8 cellular contexts compared by ENCODE assay signal in the genomic region with DNA sequence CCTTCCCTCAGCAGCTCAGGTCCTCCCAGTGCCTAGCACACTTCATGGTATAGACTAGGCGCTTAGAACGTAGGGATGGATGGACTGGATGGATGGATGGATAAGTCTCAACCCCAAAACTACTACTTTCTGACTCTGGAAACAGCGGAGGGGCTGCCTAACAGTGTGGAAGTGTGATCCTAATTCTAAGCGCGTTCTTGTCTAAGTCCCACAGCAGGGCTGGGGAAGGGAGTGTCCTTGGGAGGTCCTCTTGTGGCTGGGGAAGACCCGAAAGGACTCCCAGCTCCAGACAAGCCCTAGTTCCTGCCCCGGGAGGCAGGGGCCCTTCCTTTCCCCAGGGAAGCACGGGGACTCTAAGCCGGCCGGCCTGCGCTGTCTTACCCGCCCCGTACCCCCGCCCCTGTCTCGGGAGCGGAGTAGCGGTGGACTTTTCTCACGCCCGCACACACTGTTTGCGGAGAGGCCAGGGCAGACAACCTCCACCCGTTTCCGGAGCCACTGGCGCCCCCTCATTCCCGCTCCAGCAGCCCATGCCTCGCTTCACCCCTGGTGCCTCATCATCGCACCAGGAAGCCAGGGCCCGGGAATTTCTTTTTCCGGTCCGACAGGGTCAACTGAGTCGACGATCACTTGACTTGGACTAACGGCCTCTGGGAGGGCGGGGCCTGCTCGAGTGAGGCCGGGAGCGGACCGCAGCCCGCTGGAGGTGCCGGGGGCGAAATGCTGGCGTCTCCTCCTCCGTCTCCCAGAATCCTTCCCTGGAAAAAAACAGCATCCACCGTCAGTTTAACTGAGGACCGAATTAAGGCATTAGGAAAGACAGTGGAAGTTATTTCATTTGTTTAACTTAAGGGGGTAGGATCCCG.
A peak's percentile ranks its signal among the peaks of the same experiment; 100 is the strongest.
DNase-seq lines count a peak whose midpoint lies in the region; ATAC-seq, FAIRE-seq and TF ChIP-seq lines count a peak whose summit lies in the region.

No MANE protein-coding gene starts in this region.

- TF ChIP-seq CTCF in GM13977 (IDR thresholded peaks at IDR 0.05; ENCODE audit: extremely low read depth, insufficient read depth, missing control alignments) (no peak), epithelial cell of proximal tubule (conservative IDR thresholded peaks at IDR 0.05; ENCODE audit: low read depth, low read length) (no peak), mesothelial cell of epicardium (IDR thresholded peaks at IDR 0.05; ENCODE audit: unreplicated experiment) (no peak)

- peak; percentile 48 for FAIRE-seq in A204.1 (lab: Jason Lieb, UNC)

- no peaks in the 10 kb centered on the region for H3K36me3 Mint-ChIP-seq in activated CD8-positive, alpha-beta T cell treated with anti-CD3 and anti-CD28 coated beads, Interleukin-2, amount 10 ng/mL, durations not matched to agents 7 days and 5 days (ENCODE audit: low read depth)
- no peaks in the 10 kb centered on the region for H3K36me3 Mint-ChIP-seq in mesothelial cell of epicardium

- in situ Hi-C loops in GM13977 (cut with MboI; ENCODE audit: low pct_unique_long_range_greater_than_20kb, low sequenced_read_pairs, unreplicated experiment), result loop anchor here (10.0 kb wide), 1 partner anchor 801 kb away; no protein-coding TSS in a partner anchor

- H3K4me1 Mint-ChIP-seq in activated CD8-positive, alpha-beta T cell treated with anti-CD3 and anti-CD28 coated beads, Interleukin-2, amount 10 ng/mL, durations not matched to agents 7 days and 5 days (ENCODE audit: low read depth), result peaks cover 15% of the 10 kb centered on the region
- peaks cover 12% of the 10 kb centered on the region for H3K4me1 Mint-ChIP-seq in mesothelial cell of epicardium

- peak overlapping the region; percentile 56 for H3K4me3 ChIP-seq in epithelial cell of proximal tubule (ENCODE audit: low read depth, low read length)

- peak; percentile 84 for ATAC-seq in activated CD8-positive, alpha-beta T cell treated with anti-CD3 and anti-CD28 coated beads, Interleukin-2, amount 10 ng/mL, durations not matched to agents 7 days and 5 days
- no peak for ATAC-seq in HG03108 (IDR thresholded peaks at IDR 0.05; ENCODE audit: unreplicated experiment)

- DNase-seq in GM13977 (ENCODE audit: low spot score) (peak; percentile 64), NCI-H1092 (lab: John Stamatoyannopoulos, UW) (peak; percentile 20), epithelial cell of proximal tubule (ENCODE audit: low read depth) (peak; percentile 35), mesothelial cell of epicardium (ENCODE audit: low spot score in 2 of 2, unreplicated experiment in 2 of 2) (peak; percentile 51 to 71)
- DNase-seq in activated CD8-positive, alpha-beta T cell treated with anti-CD3 and anti-CD28 coated beads, Interleukin-2, amount 10 ng/mL, durations not matched to agents 7 days and 5 days, result peak; percentile 64
- DNase-seq in stimulated activated CD8-positive, alpha-beta memory T cell treated with anti-CD3 and anti-CD28 coated beads, Interleukin-2, amount 100 ng/mL, for 48 hours (ENCODE audit: low read depth in 2 of 2), result peak; percentile 20 to 39

- peaks cover 5% of the 10 kb centered on the region for H3K27me3 Mint-ChIP-seq in activated CD8-positive, alpha-beta T cell treated with anti-CD3 and anti-CD28 coated beads, Interleukin-2, amount 10 ng/mL, durations not matched to agents 7 days and 5 days (ENCODE audit: low read depth)
- no peaks in the 10 kb centered on the region for H3K27me3 Mint-ChIP-seq in mesothelial cell of epicardium (ENCODE audit: low read depth)

- no peak overlapping the region for H3K27ac Mint-ChIP-seq in activated CD8-positive, alpha-beta T cell treated with anti-CD3 and anti-CD28 coated beads, Interleukin-2, amount 10 ng/mL, durations not matched to agents 7 days and 5 days
- H3K27ac Mint-ChIP-seq in mesothelial cell of epicardium, result peak overlapping the region; percentile 82

- H3K4me3 Mint-ChIP-seq in activated CD8-positive, alpha-beta T cell treated with anti-CD3 and anti-CD28 coated beads, Interleukin-2, amount 10 ng/mL, durations not matched to agents 7 days and 5 days, result peak overlapping the region; percentile 68
- H3K4me3 Mint-ChIP-seq in mesothelial cell of epicardium, result peak overlapping the region; percentile 76

- POLR2A ChIA-PET in activated CD8-positive, alpha-beta T cell treated with anti-CD3 and anti-CD28 coated beads, Interleukin-2, amount 10 ng/mL, durations not matched to agents 7 days and 5 days (lab: Charles Lee), result no interaction called here

- CTCF ChIA-PET in activated CD8-positive, alpha-beta T cell treated with anti-CD3 and anti-CD28 coated beads, Interleukin-2, amount 10 ng/mL, durations not matched to agents 7 days and 5 days (lab: Charles Lee), result interaction anchor here (1.0 to 1.4 kb wide), 3 partner anchors 34 to 252 kb away, joined by 3 to 6 read pairs (median 4); no protein-coding TSS in a partner anchor

- H3K9me3 Mint-ChIP-seq in activated CD8-positive, alpha-beta T cell treated with anti-CD3 and anti-CD28 coated beads, Interleukin-2, amount 10 ng/mL, durations not matched to agents 7 days and 5 days (ENCODE audit: insufficient read depth), result no peaks in the 10 kb centered on the region
- H3K9me3 Mint-ChIP-seq in mesothelial cell of epicardium, result no peaks in the 10 kb centered on the region
